23 cellular contexts compared by ENCODE assay signal in genomic region chr6:151161363-151161762, GRCh38.
DNase-seq lines count a peak whose midpoint lies in the region; TF ChIP-seq lines count a peak whose summit lies in the region.
"Had no signal": no experiment of that assay in that cellular context is flagged by ENCODE, and none has a peak within 500 bp of the region (broad histone marks: within the 10 kb centered on the region; RNA-seq: fewer than 3 reads in every experiment).

No MANE protein-coding gene starts in this region.

- peak overlapping the region; percentile 73 for H3K27ac ChIP-seq in SJCRH30
- H3K27ac ChIP-seq in endodermal cell (ENCODE audit: low read depth, low read length) = peak overlapping the region; percentile 6
- H3K27ac ChIP-seq in uterus = no peak overlapping the region
- H3K27ac ChIP-seq: heart left ventricle, KMS-11, Peyer's patch, SK-N-MC, skin epidermis, transverse colon, WERI-Rb-1 had no signal

- peak; percentile 70 to 81 for DNase-seq in SJCRH30
- DNase-seq in endodermal cell = no peak
- DNase-seq in nephron progenitor cell = no peak
- peak; percentile 51 for DNase-seq in smooth muscle cell of the brain vasculature (ENCODE audit: low read depth, low spot score)
- no peak for DNase-seq in activated CD4-positive, alpha-beta T cell treated with anti-CD3 and anti-CD28 coated beads, Interleukin-2, amount 50 U/mL, for 4 hours
- DNase-seq in NCI-H187 (lab: John Stamatoyannopoulos, UW) = no peak
- no peak for DNase-seq in uterus
- DNase-seq: activated T-cell treated with anti-CD3 and anti-CD28 coated beads for 4 hours; amniotic stem cell; heart left ventricle; NCI-H1048; NCI-H2081 treated with DMSO at 0.1 percent for 48 hours; NCI-H510A; NK-92 treated with Interleukin-12 subunit alpha and Interleukin-12 subunit beta, amount 100 ng/mL, for 24 hours; Peyer's patch; stimulated activated CD4-positive, alpha-beta T cell treated with anti-CD3 and anti-CD28 coated beads, Interleukin-2, amount 100 ng/mL, for 48 hours; stimulated activated naive CD8-positive, alpha-beta T cell treated with anti-CD3 and anti-CD28 coated beads, Interleukin-15, Interleukin-2, amounts not matched to agents 100 U/mL and 50 U/mL, for 24 hours; transverse colon; WERI-Rb-1 had no signal

- no peak overlapping the region for H3K9ac ChIP-seq in endodermal cell (ENCODE audit: extremely low read depth, low read length, poor library complexity, severe bottlenecking)
- H3K9ac ChIP-seq: KMS-11 had no signal

- H3K27ac Mint-ChIP-seq in endodermal cell (no peak overlapping the region), nephron progenitor cell (peak overlapping the region; percentile 87)

- intact Hi-C loops in uterus (cut with DNase I; ENCODE audit: low total_unique reads) = no loop called here

- 68 to 78% methylated on average over 5 to 6 of the region's 6 CpGs for WGBS in endodermal cell (ENCODE audit: insufficient coverage in 1 of 2, insufficient read length in 1 of 2), 2 experiments

- no peaks in the 10 kb centered on the region for H3K36me3 Mint-ChIP-seq in endodermal cell (ENCODE audit: low read depth)
- no peaks in the 10 kb centered on the region for H3K36me3 Mint-ChIP-seq in nephron progenitor cell (ENCODE audit: low read depth)

- H3K27me3 Mint-ChIP-seq in endodermal cell (ENCODE audit: insufficient read depth) (no peaks in the 10 kb centered on the region), nephron progenitor cell (ENCODE audit: low read depth, poor library complexity) (peaks cover 3% of the 10 kb centered on the region)

- H3K4me1 Mint-ChIP-seq in endodermal cell = peaks cover 2% of the 10 kb centered on the region
- peaks cover 34% of the 10 kb centered on the region for H3K4me1 Mint-ChIP-seq in nephron progenitor cell

- H3K27me3 ChIP-seq in SJCRH30 = no peaks in the 10 kb centered on the region
- H3K27me3 ChIP-seq in endodermal cell (ENCODE audit: control insufficient read depth, insufficient read depth, low read length, poor library complexity, severe bottlenecking) = no peaks in the 10 kb centered on the region
- H3K27me3 ChIP-seq in uterus = no peaks in the 10 kb centered on the region
- H3K27me3 ChIP-seq: heart left ventricle, Peyer's patch, transverse colon had no signal

- no peak for TF ChIP-seq POLR2A in uterus (IDR thresholded peaks at IDR 0.05)

- H3K4me3 Mint-ChIP-seq in endodermal cell (no peak overlapping the region), nephron progenitor cell (no peak overlapping the region)

- H3K36me3 ChIP-seq in SJCRH30 (no peaks in the 10 kb centered on the region), endodermal cell (ENCODE audit: control insufficient read depth, insufficient read depth, low read length) (no peaks in the 10 kb centered on the region), uterus (no peaks in the 10 kb centered on the region)
- H3K36me3 ChIP-seq: HAP-1, heart left ventricle, Peyer's patch, transverse colon, WERI-Rb-1 had no signal

- H3K4me1 ChIP-seq in SJCRH30 (peaks cover 16% of the 10 kb centered on the region), endodermal cell (ENCODE audit: control insufficient read depth, insufficient read depth, low read length) (no peaks in the 10 kb centered on the region), uterus (no peaks in the 10 kb centered on the region)
- H3K4me1 ChIP-seq: HAP-1, heart left ventricle, Peyer's patch, transverse colon had no signal

- H3K9me3 ChIP-seq in SJCRH30 (replicated peaks) (no peaks in the 10 kb centered on the region), endodermal cell (ENCODE audit: control insufficient read depth, low read length) (no peaks in the 10 kb centered on the region), uterus (no peaks in the 10 kb centered on the region)
- H3K9me3 ChIP-seq: HAP-1, heart left ventricle, Peyer's patch, transverse colon had no signal

- TF ChIP-seq CTCF in endodermal cell (conservative IDR thresholded peaks at IDR 0.05) (no peak), nephron progenitor cell (IDR thresholded peaks at IDR 0.05) (no peak), uterus (IDR thresholded peaks at IDR 0.05) (no peak)

- H3K4me3 ChIP-seq in SJCRH30 (peak overlapping the region; percentile 48), endodermal cell (ENCODE audit: low read length) (no peak overlapping the region), uterus (no peak overlapping the region)
- H3K4me3 ChIP-seq: HAP-1, heart left ventricle, Peyer's patch, SK-N-MC, skin epidermis, transverse colon had no signal

- H3K9me3 Mint-ChIP-seq in endodermal cell = no peaks in the 10 kb centered on the region
- no peaks in the 10 kb centered on the region for H3K9me3 Mint-ChIP-seq in nephron progenitor cell

Comparison
In these comparisons a context has a peak if more than half of its experiments do, and no peak if none do; other contexts are left out.
1. DNase-seq: peak in SJCRH30 (2 of 2) and smooth muscle cell of the brain vasculature (single experiment); none in endodermal cell (single experiment), nephron progenitor cell (single experiment), activated CD4-positive, alpha-beta T cell treated with anti-CD3 and anti-CD28 coated beads, Interleukin-2, amount 50 U/mL, for 4 hours (0 of 2), NCI-H187 (0 of 2) and uterus (0 of 2).
2. H3K27ac ChIP-seq: peak in SJCRH30 (single experiment) and endodermal cell (single experiment); none in uterus (0 of 2).